8 cellular contexts compared by ENCODE assay signal in genomic region chr18:55779711-55780590, GRCh38.
DNase-seq lines count a peak whose midpoint lies in the region; ATAC-seq and TF ChIP-seq lines count a peak whose summit lies in the region.

No MANE protein-coding gene starts in this region.

- in situ Hi-C loops in transverse colon (cut with MboI; ENCODE audit: low pct_ligation_motif_present in 1 of 4, low pct_unique_long_range_greater_than_20kb in 1 of 4, low sequenced_read_pairs in 3 of 4) = loop anchor here in 3 of 4 donors (10.0 to 25.0 kb wide), 3 partner anchors 368 to 545 kb away; no protein-coding TSS in a partner anchor

- H3K9me3 ChIP-seq in breast epithelium (no peaks in the 10 kb centered on the region), Peyer's patch (no peaks in the 10 kb centered on the region), mucosa of descending colon (no peaks in the 10 kb centered on the region), transverse colon (no peaks in the 10 kb centered on the region)

- no peaks in the 10 kb centered on the region for H3K27me3 Mint-ChIP-seq in MCF 10A (ENCODE audit: insufficient read depth, unreplicated experiment)

- BruUV-seq in MCF 10A (replicated peaks; lab: Mats Ljungman, UMichigan) = no TSS peak

- whole genome bisulfite sequencing in transverse colon (ENCODE audit: low coverage in 1 of 2), 2 donors = 21 to 23% methylated on average over 8 to 70 of the region's 88 CpGs

- POLR2A ChIA-PET in MCF 10A (lab: Yijun Ruan, JAX) = interaction anchor here (0.7 kb wide), 1 partner anchor 136 kb away, joined by 3 read pairs; no protein-coding TSS in a partner anchor

- H3K27me3 ChIP-seq in breast epithelium = peaks cover 0 to 25% of the 10 kb centered on the region in 2 donors
- H3K27me3 ChIP-seq in Peyer's patch = no peaks in the 10 kb centered on the region
- peaks cover 12% of the 10 kb centered on the region for H3K27me3 ChIP-seq in transverse colon

- H3K9me3 Mint-ChIP-seq in MCF 10A (ENCODE audit: unreplicated experiment) = no peaks in the 10 kb centered on the region

- H3K4me1 ChIP-seq in breast epithelium = no peaks in the 10 kb centered on the region
- H3K4me1 ChIP-seq in Peyer's patch = no peaks in the 10 kb centered on the region
- H3K4me1 ChIP-seq in mucosa of descending colon (ENCODE audit: low read depth) = no peaks in the 10 kb centered on the region
- peaks cover 0 to 7% (median 0%) of the 10 kb centered on the region in 4 donors for H3K4me1 ChIP-seq in transverse colon

- no peak overlapping the region for H3K4me3 Mint-ChIP-seq in MCF 10A (ENCODE audit: unreplicated experiment)

- DNase-seq in breast epithelium (ENCODE audit: low spot score in 2 of 2) = peak in 1 of 2 donors; percentile 52
- DNase-seq in MCF 10A (ENCODE audit: unreplicated experiment) = no peak
- DNase-seq in Peyer's patch = peak; percentile 18 to 48 (median 46)
- peak; percentile 52 for DNase-seq in epithelial cell of esophagus (ENCODE audit: low read depth)
- peak; percentile 7 to 47 (median 27) for DNase-seq in mucosa of descending colon
- peak; percentile 7 for DNase-seq in transverse colon
- no peak for DNase-seq in amniotic stem cell (lab: John Stamatoyannopoulos, UW)

- H3K27ac ChIP-seq in breast epithelium (peak overlapping the region; percentile 60 to 71), Peyer's patch (peak overlapping the region in 3 of 4 donors; percentile 52 to 69 (median 52)), transverse colon (peak overlapping the region; percentile 27 to 63 (median 51))

- TF ChIP-seq CTCF in breast epithelium (IDR thresholded peaks at IDR 0.05) (peak in 1 of 3 donors; percentile 44), MCF 10A (IDR thresholded peaks at IDR 0.05; ENCODE audit: unreplicated experiment) (no peak), Peyer's patch (IDR thresholded peaks at IDR 0.05) (peak in 1 of 6 experiments; percentile 12), epithelial cell of esophagus (IDR thresholded peaks at IDR 0.05; ENCODE audit: insufficient read depth, low read depth, low read length, missing control alignments) (no peak), mucosa of descending colon (IDR thresholded peaks at IDR 0.05) (no peak), transverse colon (IDR thresholded peaks at IDR 0.05) (peak in 1 of 5 experiments; percentile 16)

- H3K4me3 ChIP-seq in breast epithelium (peak overlapping the region; percentile 45 to 74 (median 54)), Peyer's patch (peak overlapping the region; percentile 47 to 56 (median 52)), epithelial cell of esophagus (ENCODE audit: low read length) (peak overlapping the region; percentile 63), mucosa of descending colon (no peak overlapping the region), transverse colon (peak overlapping the region; percentile 30 to 62 (median 43))

- intact Hi-C loops in breast epithelium (cut with DNase I; ENCODE audit: low total_unique reads) (no loop called here), MCF 10A (cut with micrococcal nuclease) (no loop called here), mucosa of descending colon (cut with DNase I, micrococcal nuclease) (loop anchor here (10.0 kb wide), 1 partner anchor 365 kb away; no protein-coding TSS in a partner anchor), transverse colon (cut with DNase I; ENCODE audit: low total_unique reads) (loop anchor here (5.0 kb wide), 2 partner anchors 368 to 548 kb away; no protein-coding TSS in a partner anchor)

- no peak for TF ChIP-seq POLR2A in breast epithelium (IDR thresholded peaks at IDR 0.05)
- TF ChIP-seq POLR2A in Peyer's patch (IDR thresholded peaks at IDR 0.05) = no peak
- TF ChIP-seq POLR2A in transverse colon (IDR thresholded peaks at IDR 0.05) = no peak

- CTCF ChIA-PET in MCF 10A (lab: Yijun Ruan, JAX) = interaction anchor here (0.6 to 1.3 kb wide), 2 partner anchors 545 to 765 kb away, joined by 3 to 8 read pairs; no protein-coding TSS in a partner anchor

- no peaks in the 10 kb centered on the region for H3K36me3 ChIP-seq in breast epithelium
- H3K36me3 ChIP-seq in Peyer's patch = no peaks in the 10 kb centered on the region
- H3K36me3 ChIP-seq in mucosa of descending colon (ENCODE audit: low read depth) = no peaks in the 10 kb centered on the region
- no peaks in the 10 kb centered on the region for H3K36me3 ChIP-seq in transverse colon

- H3K36me3 Mint-ChIP-seq in MCF 10A (ENCODE audit: insufficient read depth, unreplicated experiment) = no peaks in the 10 kb centered on the region

- no peak overlapping the region for H3K27ac Mint-ChIP-seq in MCF 10A (ENCODE audit: low read depth, unreplicated experiment)

- no peak for TF ChIP-seq EP300 in transverse colon (IDR thresholded peaks at IDR 0.05; ENCODE audit: low read depth)

- ATAC-seq in mucosa of descending colon (peak; percentile 38), HG03571 (IDR thresholded peaks at IDR 0.05; ENCODE audit: unreplicated experiment) (no peak)

- no peaks in the 10 kb centered on the region for H3K4me1 Mint-ChIP-seq in MCF 10A (ENCODE audit: insufficient read depth, unreplicated experiment)

Comparison
In these comparisons a context has a peak if more than half of its experiments do, and no peak if none do; other contexts are left out.
1. DNase-seq: peak in Peyer's patch (3 of 3), epithelial cell of esophagus (single experiment), mucosa of descending colon (3 of 3) and transverse colon (single experiment); none in MCF 10A (single experiment) and amniotic stem cell (single experiment).
2. intact Hi-C loops: an anchor here in mucosa of descending colon (10.0 kb wide) and transverse colon (5.0 kb wide); none called in breast epithelium and MCF 10A.
3. Peak in every context shown above with its lines, with median percentiles within 50 percentile points of each other: H3K27ac ChIP-seq.